15 cellular contexts compared by ENCODE assay signal in genomic region chr6:617485-618100, GRCh38. TPM values are rescaled to one million over a fixed set of nuclear protein-coding genes. Genes with fewer than 3 reads are reported as not detected.
DNase-seq lines count a peak whose midpoint lies in the region; ATAC-seq, FAIRE-seq and TF ChIP-seq lines count a peak whose summit lies in the region.
"Had no signal": no experiment of that assay in that cellular context is flagged by ENCODE, and none has a peak within 500 bp of the region (broad histone marks: within the 10 kb centered on the region; RNA-seq: fewer than 3 reads in every experiment).

No MANE protein-coding gene starts in this region.

- H3K27ac Mint-ChIP-seq in MCF 10A (ENCODE audit: low read depth, unreplicated experiment) (no peak overlapping the region), type B pancreatic cell (no peak overlapping the region)
- H3K27ac Mint-ChIP-seq: naive thymus-derived CD4-positive, alpha-beta T cell had no signal

- H3K4me2 ChIP-seq in H1 (ENCODE audit: insufficient read depth in 1 of 2, low read depth in 2 of 2, low read length in 2 of 2): no peak overlapping the region

- in situ Hi-C loops in T47D (cut with HindIII; ENCODE audit: low pct_unique_long_range_greater_than_20kb, low sequenced_read_pairs): no loop called here

- H3K27me3 ChIP-seq in H1 (replicated peaks in 1 of 4; ENCODE audit: control insufficient read depth in 3 of 4, extremely low read depth in 1 of 4, insufficient read depth in 3 of 4, low read length in 3 of 4): no peaks in the 10 kb centered on the region
- H3K27me3 ChIP-seq: cardiac muscle cell, upper lobe of left lung had no signal

- no peak overlapping the region for H3K56ac ChIP-seq in H1 (replicated peaks; ENCODE audit: insufficient read length, low read depth, low read length)

- no peak overlapping the region for H3K27ac ChIP-seq in H1 (ENCODE audit: low read depth, low read length)
- H3K27ac ChIP-seq: cardiac muscle cell, upper lobe of left lung had no signal

- ATAC-seq in GM21619 (IDR thresholded peaks at IDR 0.05; ENCODE audit: unreplicated experiment): no peak
- ATAC-seq: naive thymus-derived CD4-positive, alpha-beta T cell had no signal

- H2AK5ac ChIP-seq in H1 (ENCODE audit: low read depth, low read length): no peak overlapping the region

- intact Hi-C loops in MCF 10A (cut with micrococcal nuclease): loop anchor here (2.0 kb wide), 1 partner anchor 75 kb away; the partner anchor contains the start of gene EXOC2

- no peak for TF ChIP-seq POLR2A in H1 (IDR thresholded peaks at IDR 0.05; ENCODE audit: control extremely low read depth in 1 of 2, low read depth in 2 of 2, low read length in 2 of 2)

- H4K20me1 ChIP-seq in H1 (replicated peaks in 1 of 2; ENCODE audit: control insufficient read depth in 1 of 2, insufficient read depth in 2 of 2, low read length in 2 of 2): no peaks in the 10 kb centered on the region

- no peak overlapping the region for H3K9ac ChIP-seq in H1 (replicated peaks in 1 of 4; ENCODE audit: extremely low read depth in 1 of 4, low read depth in 3 of 4, low read length in 3 of 4)

- no peak overlapping the region for H3K4ac ChIP-seq in H1 (replicated peaks; ENCODE audit: insufficient read length, low read depth, low read length)

- H2BK120ac ChIP-seq in H1 (replicated peaks; ENCODE audit: low read depth, low read length): no peak overlapping the region

- POLR2A ChIA-PET in MCF 10A (lab: Yijun Ruan, JAX): interaction anchor here (1.3 to 1.4 kb wide), 2 partner anchors 62 to 74 kb away, joined by 4 to 5 read pairs; no protein-coding TSS in a partner anchor
- POLR2A ChIA-PET in H1 (lab: Charles Lee; ENCODE audit: partially characterized antibody): interaction anchor here (0.9 to 1.0 kb wide), 2 partner anchors 63 to 75 kb away, joined by 3 to 4 read pairs; no protein-coding TSS in a partner anchor

- H4K5ac ChIP-seq in H1 (ENCODE audit: insufficient read length, low read depth, low read length): no peak overlapping the region

- no TSS peak for BruUV-seq in MCF 10A (replicated peaks; lab: Mats Ljungman, UMichigan)

- H3K4me3 Mint-ChIP-seq in MCF 10A (ENCODE audit: unreplicated experiment): no peak overlapping the region
- no peak overlapping the region for H3K4me3 Mint-ChIP-seq in type B pancreatic cell
- H3K4me3 Mint-ChIP-seq: naive thymus-derived CD4-positive, alpha-beta T cell had no signal

- no peak overlapping the region for H3K4me3 ChIP-seq in H1 (ENCODE audit: extremely low read depth in 1 of 4, insufficient read depth in 2 of 4, low read depth in 3 of 4, low read length in 4 of 4)
- H3K4me3 ChIP-seq: cardiac muscle cell, upper lobe of left lung had no signal

- H3K79me2 ChIP-seq in H1 (ENCODE audit: control insufficient read depth in 1 of 2, insufficient read depth in 2 of 2, low read length in 2 of 2): no peaks in the 10 kb centered on the region

- H2AFZ ChIP-seq in H1 (ENCODE audit: low read length): no peak overlapping the region

- TF ChIP-seq CTCF in MCF 10A (IDR thresholded peaks at IDR 0.05; ENCODE audit: unreplicated experiment): no peak
- TF ChIP-seq CTCF in H1 (IDR thresholded peaks at IDR 0.05; ENCODE audit: control extremely low read depth in 1 of 3, insufficient read depth in 1 of 3, low read depth in 1 of 3, low read length in 3 of 3): peak; percentile 55 to 70 (median 63)
- no peak for TF ChIP-seq CTCF in type B pancreatic cell (conservative IDR thresholded peaks at IDR 0.05)

- no peaks in the 10 kb centered on the region; a peak in 1 of 7 replicates for H3K4me1 ChIP-seq in H1 (replicated peaks in 1 of 4; ENCODE audit: control insufficient read depth in 3 of 4, insufficient read depth in 4 of 4, low read length in 3 of 4)
- H3K4me1 ChIP-seq: upper lobe of left lung had no signal

- H3K14ac ChIP-seq in H1 (ENCODE audit: insufficient read length): no peak overlapping the region

- H3K9me3 ChIP-seq in H1 (ENCODE audit: insufficient read depth in 2 of 2, low read depth in 1 of 2, low read length in 1 of 2): no peaks in the 10 kb centered on the region
- H3K9me3 ChIP-seq: upper lobe of left lung had no signal

- H3K23ac ChIP-seq in H1 (ENCODE audit: insufficient read length): no peak overlapping the region

- H2BK12ac ChIP-seq in H1 (ENCODE audit: low read depth, low read length): no peak overlapping the region

- WGBS in H1 (ENCODE audit: extremely low coverage in 1 of 2, insufficient coverage in 1 of 2, insufficient read length in 1 of 2, insufficient replicate concordance in 2 of 2, low coverage in 1 of 2, low lambda C conversion rate in 2 of 2, missing lambda C conversion rate in 1 of 2), 2 experiments: 86% methylated on average over 11 of the region's 11 CpGs; no CpG with 5 or more reads in 1 of the 2 experiments

- CTCF ChIA-PET in MCF 10A (lab: Yijun Ruan, JAX): interaction anchor here (0.6 to 1.8 kb wide), 7 partner anchors 10 to 807 kb away, joined by 3 to 5 read pairs (median 4); no protein-coding TSS in a partner anchor
- CTCF ChIA-PET in H1 (lab: Charles Lee; ENCODE audit: partially characterized antibody): interaction anchor here (0.6 to 2.1 kb wide), 14 partner anchors 25 to 146 kb away, joined by 3 to 7 read pairs (median 4); no protein-coding TSS in a partner anchor

- H3K27me3 Mint-ChIP-seq in MCF 10A (ENCODE audit: insufficient read depth, unreplicated experiment) (no peaks in the 10 kb centered on the region), type B pancreatic cell (no peaks in the 10 kb centered on the region)
- H3K27me3 Mint-ChIP-seq: naive thymus-derived CD4-positive, alpha-beta T cell had no signal

- FAIRE-seq in H1 (lab: Jason Lieb, UNC): peak; percentile 58
- FAIRE-seq: GM12891, small intestine, TTC549 had no signal

- peak; percentile 67 to 74 for TF ChIP-seq RAD21 in H1 (IDR thresholded peaks at IDR 0.05 in 1 of 2, conservative IDR thresholded peaks at IDR 0.05 in 1 of 2; ENCODE audit: low read depth in 2 of 2, low read length in 2 of 2)

- H3K9me3 Mint-ChIP-seq in MCF 10A (ENCODE audit: unreplicated experiment) (no peaks in the 10 kb centered on the region), type B pancreatic cell (no peaks in the 10 kb centered on the region)

- H3K23me2 ChIP-seq in H1 (ENCODE audit: low read depth, low read length): no peaks in the 10 kb centered on the region

- no peak overlapping the region for H3K18ac ChIP-seq in H1 (ENCODE audit: extremely low read depth, low read length)

- H2BK15ac ChIP-seq in H1 (ENCODE audit: low read length): no peak overlapping the region

- no peak overlapping the region for H2BK5ac ChIP-seq in H1 (ENCODE audit: low read depth, low read length)

- H3K4me1 Mint-ChIP-seq in MCF 10A (ENCODE audit: insufficient read depth, unreplicated experiment) (no peaks in the 10 kb centered on the region), type B pancreatic cell (ENCODE audit: unreplicated experiment) (no peaks in the 10 kb centered on the region)

- TF ChIP-seq EP300 in H1 (IDR thresholded peaks at IDR 0.05; ENCODE audit: borderline replicate concordance in 1 of 2, low read depth in 2 of 2, low read length in 2 of 2): no peak

- no peak overlapping the region for H4K8ac ChIP-seq in H1 (ENCODE audit: extremely low read depth, insufficient read depth, low read length)

- peaks cover 0 to 14% (median 3%) of the 10 kb centered on the region in 4 experiments; a peak in 4 of 8 replicates for H3K36me3 ChIP-seq in H1 (ENCODE audit: control insufficient read depth in 2 of 4, insufficient read depth in 4 of 4, low read length in 3 of 4)
- H3K36me3 ChIP-seq: cardiac muscle cell had no signal

- peaks cover 33% of the 10 kb centered on the region for H3K36me3 Mint-ChIP-seq in MCF 10A (ENCODE audit: insufficient read depth, unreplicated experiment)
- peaks cover 24% of the 10 kb centered on the region for H3K36me3 Mint-ChIP-seq in type B pancreatic cell

- H4K91ac ChIP-seq in H1 (replicated peaks; ENCODE audit: insufficient read length, low read length): no peak overlapping the region

- DNase-seq in T47D (ENCODE audit: low read depth in 1 of 2, low spot score in 1 of 2) (peak; percentile 58 to 87), MCF 10A (ENCODE audit: unreplicated experiment) (no peak), NCI-H69 (lab: John Stamatoyannopoulos, UW) (peak; percentile 79), H1 (ENCODE audit: low read depth in 1 of 2, low spot score in 2 of 2) (peak in 1 of 2 experiments; percentile 63), type B pancreatic cell (ENCODE audit: extremely low spot score, unreplicated experiment) (no peak), NOMO-1 treated with dmso at 0.1 percent for 144 hours (lab: John Stamatoyannopoulos, UW; ENCODE audit: unreplicated experiment) (no peak), CD1c-positive myeloid dendritic cell (ENCODE audit: extremely low spot score) (no peak)
- DNase-seq: MM.1S; naive thymus-derived CD4-positive, alpha-beta T cell; small intestine; upper lobe of left lung had no signal

- H2BK20ac ChIP-seq in H1 (ENCODE audit: low read length): no peak overlapping the region

- H3K79me1 ChIP-seq in H1 (ENCODE audit: low read depth, low read length): peaks cover 6% of the 10 kb centered on the region; the same call in 1 of the 2 replicates

TF ChIP-seq in H1, 55 proteins besides CTCF, POLR2A, EP300 and RAD21:
- TF ChIP-seq YY1 (IDR thresholded peaks at IDR 0.05; ENCODE audit: low read depth, low read length): peak; percentile 71
- no peak for TF ChIP-seq SIX5 (IDR thresholded peaks at IDR 0.05; ENCODE audit: low read depth, low read length)
- TF ChIP-seq TAF7 (optimal IDR thresholded peaks at IDR 0.05; ENCODE audit: borderline replicate concordance, low read depth, low read length): no peak
- no peak for TF ChIP-seq CBX5 (IDR thresholded peaks at IDR 0.05; ENCODE audit: low read depth, low read length)
- TF ChIP-seq ZNF274 (IDR thresholded peaks at IDR 0.05; ENCODE audit: borderline replicate concordance, extremely low read depth, low read length): no peak
- no peak for TF ChIP-seq SP1 (IDR thresholded peaks at IDR 0.05; ENCODE audit: low read depth, low read length)
- TF ChIP-seq SUZ12 (IDR thresholded peaks at IDR 0.05; ENCODE audit: low read length): no peak
- TF ChIP-seq MAFK (IDR thresholded peaks at IDR 0.05; ENCODE audit: low read depth, low read length): no peak

RNA-seq across cellular contexts. Expression of gene HUS1B, which starts 39.3 kb away (rescaled TPM):
- 0.61 and 0.72 TPM in 2 replicates for total RNA-seq in MCF 10A (2022)
- total RNA-seq in H1 (2021; fragmentation: NEBNext Ultra II Directional; extraction: Animal tissue kit (Norgen Biotek cat#: 25700)): 0.48 and 0.75 TPM in 2 replicates
- 1.1 TPM in 2 replicates for polyA plus RNA-seq in H1 (2011; rRNA removed)
- polyA plus RNA-seq in H1 (2011; cell fraction: cytosol; rRNA removed): 0.63 TPM
- 1.6 TPM for polyA plus RNA-seq in H1 (2011; cell fraction: nucleus; rRNA removed)
- polyA plus RNA-seq in H1 (2012, experiment 1 of 2): 0.37 to 0.61 TPM (median 0.52 TPM) in 4 replicates
- polyA plus RNA-seq in H1 (2012, experiment 2 of 2): 0.45 TPM
- polyA plus RNA-seq in H1 (2013, experiment 1 of 2): 0.49 TPM
- polyA plus RNA-seq in H1 (2013, experiment 2 of 2): 0.29 TPM
- 1.2 TPM in 1 of 2 replicates, not detected in the other for polyA minus RNA-seq in H1 (2011; rRNA and poly(A)+ RNA removed)
- 1.2 TPM for polyA minus RNA-seq in H1 (2011; cell fraction: cytosol; rRNA and poly(A)+ RNA removed)
- 8.5 TPM for polyA minus RNA-seq in H1 (2011; cell fraction: nucleus; rRNA and poly(A)+ RNA removed)
- total RNA-seq in type B pancreatic cell (ENCODE audit: low replicate concordance): 0.41 and 0.93 TPM in 2 replicates
- polyA plus RNA-seq: cardiac muscle cell had no signal

Comparison
In these comparisons a context has a peak if more than half of its experiments do, and no peak if none do; other contexts are left out.
1. DNase-seq: peak in T47D (2 of 2) and NCI-H69 (single experiment); none in MCF 10A (single experiment), type B pancreatic cell (single experiment), NOMO-1 treated with dmso at 0.1 percent for 144 hours (single experiment) and CD1c-positive myeloid dendritic cell (single experiment).
2. CTCF ChIP-seq: peak in H1 (3 of 3); none in MCF 10A (single experiment) and type B pancreatic cell (single experiment).